2 cellular contexts compared by ENCODE assay signal in genomic region chr18:74081966-74082365, GRCh38.
TF ChIP-seq lines count a peak whose summit lies in the region.

No MANE protein-coding gene starts in this region.

TF ChIP-seq in H1, 55 proteins besides CTCF, POLR2A, EP300 and RAD21 (continued from another document):
- TF ChIP-seq NANOG (IDR thresholded peaks at IDR 0.05; ENCODE audit: insufficient read depth, low read depth, low read length, poor library complexity, severe bottlenecking): no peak

TF ChIP-seq in HEK293T, 16 proteins besides CTCF, POLR2A, EP300 and RAD21 (continued from another document):
- TF ChIP-seq SUZ12 (IDR thresholded peaks at IDR 0.05) (no peak), HDGF (IDR thresholded peaks at IDR 0.05; ENCODE audit: borderline replicate concordance) (no peak), FOXK2 (IDR thresholded peaks at IDR 0.05) (no peak), LEF1 (IDR thresholded peaks at IDR 0.05; ENCODE audit: borderline replicate concordance) (no peak), NFRKB (IDR thresholded peaks at IDR 0.05) (no peak), CTBP1 (IDR thresholded peaks at IDR 0.05; ENCODE audit: borderline replicate concordance) (no peak), ZNF384 (IDR thresholded peaks at IDR 0.05) (no peak), ARNT (IDR thresholded peaks at IDR 0.05) (no peak), PKNOX1 (IDR thresholded peaks at IDR 0.05) (no peak), SP1 (IDR thresholded peaks at IDR 0.05) (no peak)
